ENCODE assay signal across 11 cellular contexts in genomic region chr1:228668553-228669400, GRCh38.
A peak's percentile ranks its signal among the peaks of the same experiment; 100 is the strongest.
DNase-seq lines count a peak whose midpoint lies in the region; ATAC-seq and TF ChIP-seq lines count a peak whose summit lies in the region.
"Had no signal": no experiment of that assay in that cellular context is flagged by ENCODE, and none has a peak within 500 bp of the region (broad histone marks: within the 10 kb centered on the region; RNA-seq: fewer than 3 reads in every experiment).

No MANE protein-coding gene starts in this region.

- H3K4me3 ChIP-seq in fibroblast of lung (replicated peaks in 1 of 4; ENCODE audit: control extremely low read depth in 1 of 4, insufficient read depth in 1 of 4, low read depth in 3 of 4, low read length in 4 of 4) = no peak overlapping the region

- H3K36me3 ChIP-seq in fibroblast of lung (ENCODE audit: control insufficient read depth, insufficient read depth, low read length) = no peaks in the 10 kb centered on the region

- H3K4me2 ChIP-seq in fibroblast of lung (ENCODE audit: extremely low read depth, insufficient read depth, low read length) = no peak overlapping the region

- ATAC-seq in HG02840 (IDR thresholded peaks at IDR 0.05; ENCODE audit: low FRiP score, unreplicated experiment) = no peak
- ATAC-seq: T-helper 17 cell had no signal

- H3K4me1 ChIP-seq in fibroblast of lung (ENCODE audit: control insufficient read depth, extremely low read depth, insufficient read depth, low read length) = no peaks in the 10 kb centered on the region

- TF ChIP-seq CTCF in fibroblast of lung (conservative IDR thresholded peaks at IDR 0.05 in 1 of 2, IDR thresholded peaks at IDR 0.05 in 1 of 2; ENCODE audit: low read depth in 1 of 2, low read length in 2 of 2) = no peak

- H3K9ac ChIP-seq in fibroblast of lung (ENCODE audit: insufficient read depth, low read length) = no peak overlapping the region

- no peaks in the 10 kb centered on the region for H3K9me3 ChIP-seq in fibroblast of lung (ENCODE audit: control insufficient read depth, insufficient read depth, low read depth, low read length)

- H2AFZ ChIP-seq in fibroblast of lung (ENCODE audit: low read length) = no peak overlapping the region

- no peaks in the 10 kb centered on the region for H3K27me3 ChIP-seq in fibroblast of lung (ENCODE audit: control insufficient read depth, insufficient read depth, low read length)

- DNase-seq in NOMO-1 (lab: John Stamatoyannopoulos, UW; ENCODE audit: unreplicated experiment in 2 of 2) = peak; percentile 4 to 12
- DNase-seq in NOMO-1 treated with dmso at 0.1 percent for 144 hours (lab: John Stamatoyannopoulos, UW; ENCODE audit: unreplicated experiment) = no peak
- DNase-seq in NCI-H226 = peak; percentile 21
- DNase-seq in fibroblast of lung (ENCODE audit: low read depth in 2 of 2) = peak; percentile 20 to 50
- DNase-seq in substantia nigra (lab: John Stamatoyannopoulos, UW) = peak in 1 of 49 donors; percentile 10
- no peak for DNase-seq in NCI-H82 treated with DMSO at 0.1 percent for 48 hours (lab: John Stamatoyannopoulos, UW; ENCODE audit: unreplicated experiment)
- DNase-seq in stimulated activated naive CD4-positive, alpha-beta T cell (lab: John Stamatoyannopoulos, UW) = no peak
- DNase-seq: amygdala, NCI-H524 treated with DMSO at 0.1 percent for 48 hours, T-helper 17 cell had no signal

- no peak overlapping the region for H3K27ac ChIP-seq in fibroblast of lung (ENCODE audit: insufficient read depth, low read length)
- peak overlapping the region; percentile 6 for H3K27ac ChIP-seq in substantia nigra (ENCODE audit: low read depth, low read length, poor library complexity, severe bottlenecking)

- no peaks in the 10 kb centered on the region for H4K20me1 ChIP-seq in fibroblast of lung (ENCODE audit: control insufficient read depth, extremely low read depth, insufficient read depth, low read length)

- no peaks in the 10 kb centered on the region for H3K79me2 ChIP-seq in fibroblast of lung (ENCODE audit: control insufficient read depth, insufficient read depth, low read length)

Comparison
In these comparisons a context has a peak if more than half of its experiments do, and no peak if none do; other contexts are left out.
1. DNase-seq: peak in NOMO-1 (2 of 2), NCI-H226 (single experiment) and fibroblast of lung (2 of 2); none in NOMO-1 treated with dmso at 0.1 percent for 144 hours (single experiment), NCI-H82 treated with DMSO at 0.1 percent for 48 hours (single experiment) and stimulated activated naive CD4-positive, alpha-beta T cell (0 of 6).